Comparison of ENCODE assay signal across 8 cellular contexts in the genomic region with DNA sequence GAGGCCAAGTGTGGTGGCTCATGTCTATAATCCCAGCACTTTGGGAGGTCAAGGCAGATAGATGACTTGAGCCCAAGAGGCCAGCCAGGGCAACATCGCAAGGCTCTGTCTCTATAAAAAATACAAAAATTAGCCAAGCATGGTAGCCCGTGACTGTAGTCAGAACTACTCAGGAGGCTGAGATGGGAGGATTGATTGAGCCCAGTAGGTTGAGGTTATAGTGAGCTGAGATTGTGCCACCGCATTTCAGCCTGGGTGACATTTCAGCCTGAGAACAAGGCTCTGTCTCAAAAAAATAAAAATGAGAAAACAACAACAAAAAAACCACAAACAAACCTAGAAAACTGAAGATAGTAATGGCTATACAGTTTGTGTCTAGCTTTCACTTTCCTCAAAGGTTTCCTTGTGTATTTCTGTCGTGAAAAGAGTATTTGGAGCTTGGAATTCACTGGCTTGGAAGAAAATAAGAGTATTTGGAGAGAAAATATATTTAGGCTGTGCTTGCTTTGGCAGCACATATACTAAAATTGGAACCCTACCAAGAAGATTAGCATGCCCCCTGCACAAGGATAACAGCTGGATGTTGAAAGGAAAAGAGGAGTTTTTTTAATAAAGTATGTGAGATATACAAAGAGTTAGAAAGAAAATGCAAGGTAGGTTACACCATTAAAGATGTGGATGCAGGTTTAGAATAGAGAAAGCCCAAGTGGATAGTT. TPM values are rescaled to one million over a fixed set of nuclear protein-coding genes. Genes with fewer than 3 reads are reported as not detected.
A peak's percentile ranks its signal among the peaks of the same experiment; 100 is the strongest.
DNase-seq lines count a peak whose midpoint lies in the region; ATAC-seq and TF ChIP-seq lines count a peak whose summit lies in the region.

No MANE protein-coding gene starts in this region.

- H3K27ac ChIP-seq in HCT116 (ENCODE audit: low read depth, low read length) (no peak overlapping the region), fibroblast of lung (ENCODE audit: insufficient read depth, low read length) (peak overlapping the region; percentile 68), spleen (peak overlapping the region; percentile 77 to 95 (median 89))

- no peaks in the 10 kb centered on the region for H3K9me2 ChIP-seq in HCT116 (ENCODE audit: insufficient read depth)

- TF ChIP-seq CTCF in HCT116 (IDR thresholded peaks at IDR 0.05 in 2 of 3, conservative IDR thresholded peaks at IDR 0.05 in 1 of 3; ENCODE audit: borderline replicate concordance in 1 of 3, insufficient read depth in 1 of 3, low read depth in 2 of 3, low read length in 2 of 3) (no peak), fibroblast of lung (conservative IDR thresholded peaks at IDR 0.05 in 1 of 2, IDR thresholded peaks at IDR 0.05 in 1 of 2; ENCODE audit: low read depth in 1 of 2, low read length in 2 of 2) (no peak), spleen (IDR thresholded peaks at IDR 0.05 in 8 of 11, conservative IDR thresholded peaks at IDR 0.05 in 3 of 11) (no peak)

- H2AFZ ChIP-seq in HCT116 (ENCODE audit: low read depth, low read length, poor library complexity, severe bottlenecking) (peak overlapping the region; percentile 99), fibroblast of lung (ENCODE audit: low read length) (peak overlapping the region; percentile 84)

- H3K79me2 ChIP-seq in HCT116 (ENCODE audit: insufficient read depth, low read length), result no peaks in the 10 kb centered on the region
- H3K79me2 ChIP-seq in fibroblast of lung (ENCODE audit: control insufficient read depth, insufficient read depth, low read length), result no peaks in the 10 kb centered on the region

- peaks cover 34% of the 10 kb centered on the region for H3K4me1 Mint-ChIP-seq in T-helper 17 cell

- RAD21 ChIA-PET in HCT116 (lab: Charles Lee; ENCODE audit: low non-redundant PET in 1 of 2, low total read pairs in 2 of 2, uncharacterized antibody in 2 of 2, unreplicated experiment in 2 of 2), result no interaction called here

- peaks cover 7 to 37% of the 10 kb centered on the region in 2 experiments for H3K4me1 ChIP-seq in HCT116 (ENCODE audit: control insufficient read depth in 1 of 2, insufficient read depth in 2 of 2, low read length in 2 of 2)
- H3K4me1 ChIP-seq in fibroblast of lung (ENCODE audit: control insufficient read depth, extremely low read depth, insufficient read depth, low read length), result no peaks in the 10 kb centered on the region
- peaks cover 35 to 76% (median 54%) of the 10 kb centered on the region in 6 donors for H3K4me1 ChIP-seq in spleen

- BruUV-seq in HCT116 (replicated peaks; lab: Mats Ljungman, UMichigan), result no TSS peak

- H3K9ac ChIP-seq in HCT116 (ENCODE audit: low read length) (peak overlapping the region; percentile 47), fibroblast of lung (ENCODE audit: insufficient read depth, low read length) (no peak overlapping the region)

- H3K27me3 ChIP-seq in HCT116 (ENCODE audit: insufficient read depth, low read length) (no peaks in the 10 kb centered on the region), fibroblast of lung (ENCODE audit: control insufficient read depth, insufficient read depth, low read length) (no peaks in the 10 kb centered on the region), spleen (replicated peaks in 1 of 7) (no peaks in the 10 kb centered on the region)

- ATAC-seq in HCT116 (no peak), T-helper 17 cell (no peak), HG02840 (IDR thresholded peaks at IDR 0.05; ENCODE audit: low FRiP score, unreplicated experiment) (no peak), GM19395 (IDR thresholded peaks at IDR 0.05; ENCODE audit: unreplicated experiment) (no peak), GM19351 (IDR thresholded peaks at IDR 0.05; ENCODE audit: unreplicated experiment) (no peak)

- peak overlapping the region; percentile 85 for H3K4me2 ChIP-seq in HCT116 (ENCODE audit: low read length)
- peak overlapping the region; percentile 68 for H3K4me2 ChIP-seq in fibroblast of lung (ENCODE audit: extremely low read depth, insufficient read depth, low read length)

- peak overlapping the region; percentile 35 to 59 for H3K4me3 ChIP-seq in HCT116 (replicated peaks in 1 of 2; ENCODE audit: low read depth in 1 of 2, low read length in 2 of 2)
- peak overlapping the region; percentile 18 to 36 (median 25) for H3K4me3 ChIP-seq in fibroblast of lung (replicated peaks in 1 of 4; ENCODE audit: control extremely low read depth in 1 of 4, insufficient read depth in 1 of 4, low read depth in 3 of 4, low read length in 4 of 4)
- H3K4me3 ChIP-seq in spleen, result peak overlapping the region in 2 of 8 donors; percentile 9 to 25

- peaks cover 11% of the 10 kb centered on the region for H3K36me3 Mint-ChIP-seq in T-helper 17 cell (ENCODE audit: low read depth)

- no peaks in the 10 kb centered on the region for H4K20me1 ChIP-seq in HCT116 (ENCODE audit: insufficient read depth)
- H4K20me1 ChIP-seq in fibroblast of lung (ENCODE audit: control insufficient read depth, extremely low read depth, insufficient read depth, low read length), result no peaks in the 10 kb centered on the region

- CTCF ChIA-PET in HCT116 (lab: Charles Lee), result interaction anchor here (1.9 to 3.8 kb wide), 2 partner anchors 19 to 28 kb away, joined by 6 to 14 read pairs; no protein-coding TSS in a partner anchor

- peak overlapping the region; percentile 70 for H3K4me3 Mint-ChIP-seq in T-helper 17 cell

- DNase-seq in HCT116 (ENCODE audit: low read depth, low spot score) (no peak), T-helper 17 cell (no peak), fibroblast of lung (ENCODE audit: low read depth in 2 of 2) (peak; percentile 22 to 40), spleen (no peak), NCI-H69 (lab: John Stamatoyannopoulos, UW) (no peak)

- H3K27me3 Mint-ChIP-seq in T-helper 17 cell, result no peaks in the 10 kb centered on the region

- TF ChIP-seq POLR2A in HCT116 (IDR thresholded peaks at IDR 0.05; ENCODE audit: borderline replicate concordance, extremely low read depth, insufficient read depth, insufficient read length) (no peak), spleen (IDR thresholded peaks at IDR 0.05) (no peak)

- peak overlapping the region; percentile 100 for H3K27ac Mint-ChIP-seq in T-helper 17 cell

- POLR2A ChIA-PET in HCT116 (lab: Charles Lee), result no interaction called here

- 43 to 58% (median 48%) methylated on average over 4 of the region's 4 CpGs for WGBS in spleen, 5 donors

- no peaks in the 10 kb centered on the region for H3K36me3 ChIP-seq in HCT116 (ENCODE audit: control insufficient read depth in 1 of 2, insufficient read depth in 2 of 2, low read length in 2 of 2)
- no peaks in the 10 kb centered on the region for H3K36me3 ChIP-seq in fibroblast of lung (ENCODE audit: control insufficient read depth, insufficient read depth, low read length)
- H3K36me3 ChIP-seq in spleen, result no peaks in the 10 kb centered on the region

- H3K9me3 ChIP-seq in HCT116 (ENCODE audit: control insufficient read depth in 1 of 2, insufficient read depth in 1 of 2, low read depth in 1 of 2, low read length in 2 of 2), result no peaks in the 10 kb centered on the region
- no peaks in the 10 kb centered on the region for H3K9me3 ChIP-seq in T-helper 17 cell (ENCODE audit: control insufficient read depth, low read length, poor library complexity, severe bottlenecking)
- no peaks in the 10 kb centered on the region for H3K9me3 ChIP-seq in fibroblast of lung (ENCODE audit: control insufficient read depth, insufficient read depth, low read depth, low read length)
- no peaks in the 10 kb centered on the region for H3K9me3 ChIP-seq in spleen

- intact Hi-C loops in HCT116 (cut with micrococcal nuclease) (no loop called here), spleen (cut with DNase I; ENCODE audit: low total_unique reads) (no loop called here)

- TF ChIP-seq RAD21 in HCT116 (IDR thresholded peaks at IDR 0.05; ENCODE audit: low read depth), result no peak

TF ChIP-seq in HCT116, 20 proteins besides CTCF, POLR2A, EP300 and RAD21 (continues in another document):
- TF ChIP-seq, protein P1, sequence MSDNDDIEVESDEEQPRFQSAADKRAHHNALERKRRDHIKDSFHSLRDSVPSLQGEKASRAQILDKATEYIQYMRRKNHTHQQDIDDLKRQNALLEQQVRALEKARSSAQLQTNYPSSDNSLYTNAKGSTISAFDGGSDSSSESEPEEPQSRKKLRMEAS (IDR thresholded peaks at IDR 0.05), result no peak
- TF ChIP-seq ZFX (IDR thresholded peaks at IDR 0.05), result no peak

RNA-seq across cellular contexts. Expression of gene BIRC3, which starts 3.9 kb away (rescaled TPM):
- total RNA-seq in HCT116 (2021; ENCODE audit: unreplicated experiment) (4.7 TPM), T-helper 17 cell (100 to 1,000 TPM; 117 to 139 TPM), fibroblast of lung (3.3 TPM in 2 replicates), spleen (100 to 1,000 TPM in 3 of 7 donors, 10 to 100 TPM in 4; 73.9 to 164 (median 97.6) TPM)
- 1.3 and 1.5 TPM in 2 replicates for polyA plus RNA-seq in HCT116 (2012)
- polyA plus RNA-seq in fibroblast of lung (0.58 and 0.66 TPM in 2 replicates), spleen (10 to 100 TPM; 35.0 to 52.0 (median 41.4) TPM)
- 0.55 and 0.65 TPM in 2 replicates for polyA plus RNA-seq in fibroblast of lung (2012)
- polyA minus RNA-seq in fibroblast of lung (ENCODE audit: low replicate concordance), result 0.11 TPM in 1 of 2 replicates, not detected in the other

RNA-seq across cellular contexts. Expression of gene BIRC2, which starts 33.6 kb away (rescaled TPM):
- total RNA-seq in HCT116 (2021; ENCODE audit: unreplicated experiment) (32.6 TPM), T-helper 17 cell (10 to 100 TPM; 76.6 to 77.9 TPM), fibroblast of lung (59.6 and 69.3 TPM in 2 replicates), spleen (100 to 1,000 TPM in 1 of 7 donors, 10 to 100 TPM in 6; 43.8 to 101 (median 49.8) TPM)
- 17.2 and 21.4 TPM in 2 replicates for polyA plus RNA-seq in HCT116 (2012)
- polyA plus RNA-seq in fibroblast of lung (38.4 and 45.4 TPM in 2 replicates), spleen (10 to 100 TPM; 24.0 to 32.0 (median 27.7) TPM)
- polyA plus RNA-seq in fibroblast of lung (2012), result 36.1 and 42.1 TPM in 2 replicates
- 9.2 and 20.0 TPM in 2 replicates for polyA minus RNA-seq in fibroblast of lung (ENCODE audit: low replicate concordance)

Comparison
In these comparisons a context has a peak if more than half of its experiments do, and no peak if none do; other contexts are left out.
1. DNase-seq: peak in fibroblast of lung (2 of 2); none in HCT116 (single experiment), T-helper 17 cell (0 of 3), spleen (single experiment) and NCI-H69 (single experiment).
2. RNA of gene BIRC3, which starts 3.9 kb away (total RNA-seq): 117 to 139 TPM in T-helper 17 cell and 73.9 to 164 TPM in spleen; 4.7 TPM in HCT116 (single experiment) and 3.3 TPM in fibroblast of lung; every median in the first group is over 10 times any median in the second.